In the genomic region with DNA sequence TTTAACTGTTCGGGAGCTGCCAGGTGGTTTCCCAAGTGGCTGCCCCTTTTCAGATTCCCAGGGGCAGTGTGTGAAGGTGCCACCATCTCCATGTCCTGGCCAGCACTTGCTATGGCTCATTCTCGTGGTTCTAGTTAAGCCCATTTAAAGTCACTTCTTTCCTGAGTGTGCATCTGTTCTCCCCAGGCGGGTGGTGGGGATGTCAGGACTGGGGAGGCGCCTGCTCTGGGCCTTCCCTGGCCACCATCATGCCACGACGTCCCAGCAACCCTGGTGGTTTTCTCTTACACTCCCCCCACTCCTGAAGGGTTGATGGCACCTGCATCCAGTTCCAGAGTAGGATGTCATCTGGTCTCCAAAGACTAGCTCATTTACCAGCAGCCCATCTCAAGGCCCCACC, we compare ENCODE assay signal across 20 cellular contexts. TPM values are rescaled to one million over a fixed set of nuclear protein-coding genes. Genes with fewer than 3 reads are reported as not detected.
DNase-seq lines count a peak whose midpoint lies in the region; ATAC-seq and TF ChIP-seq lines count a peak whose summit lies in the region.
"Had no signal": no experiment of that assay in that cellular context is flagged by ENCODE, and none has a peak within 500 bp of the region (broad histone marks: within the 10 kb centered on the region; RNA-seq: fewer than 3 reads in every experiment).

No MANE protein-coding gene starts in this region.

- H3K4me2 ChIP-seq in BLaER1 treated with 17β-estradiol and CSF1 and Interleukin-3, amounts not matched to agents 10 nM and 100 nM = peak overlapping the region; percentile 63 to 75 (median 70)

- no peak for ATAC-seq in HG02610 (IDR thresholded peaks at IDR 0.05; ENCODE audit: unreplicated experiment)

- no peaks in the 10 kb centered on the region for H3K36me3 ChIP-seq in BLaER1 treated with 17β-estradiol and CSF1 and Interleukin-3, amounts not matched to agents 10 nM and 100 nM
- H3K36me3 ChIP-seq in right atrium auricular region = no peaks in the 10 kb centered on the region
- H3K36me3 ChIP-seq: BE2C had no signal

- DNase-seq in mesenteric fat pad (ENCODE audit: low spot score) (peak; percentile 55), right atrium auricular region (ENCODE audit: low spot score) (no peak)
- no peak for DNase-seq in activated CD4-positive, alpha-beta T cell treated with anti-CD3 and anti-CD28 coated beads, Interleukin-2, amount 50 U/mL, for 1 hour
- DNase-seq: 8988T; ACHN; BE2C; C1 segment of cervical spinal cord; CD4-positive, alpha-beta memory T cell; CD4-positive, CD25-positive, alpha-beta regulatory T cell; CD8-positive, alpha-beta memory T cell; COR-L47; DMS 273 treated with DMSO at 0.1 percent for 48 hours; DMS153; DMS53; DMS79; DND-41; EL; GDM1 had no signal

- no peaks in the 10 kb centered on the region for H3K27me3 ChIP-seq in BLaER1 treated with 17β-estradiol and CSF1 and Interleukin-3, amounts not matched to agents 10 nM and 100 nM
- H3K27me3 ChIP-seq in right atrium auricular region = no peaks in the 10 kb centered on the region
- H3K27me3 ChIP-seq: BE2C had no signal

- H3K9ac ChIP-seq in BLaER1 treated with 17β-estradiol and CSF1 and Interleukin-3, amounts not matched to agents 10 nM and 100 nM = peak overlapping the region in 3 of 11 experiments; percentile 3 to 24 (median 13); a peak in 3 of 22 replicates

- no peaks in the 10 kb centered on the region for H4K20me1 ChIP-seq in BLaER1 treated with 17β-estradiol and CSF1 and Interleukin-3, amounts not matched to agents 10 nM and 100 nM

- H3K9me3 ChIP-seq in BLaER1 treated with 17β-estradiol and CSF1 and Interleukin-3, amounts not matched to agents 10 nM and 100 nM (replicated peaks in 1 of 11) = peaks cover 0 to 22% (median 7%) of the 10 kb centered on the region in 11 experiments; a peak in 12 of 22 replicates
- no peaks in the 10 kb centered on the region for H3K9me3 ChIP-seq in right atrium auricular region
- H3K9me3 ChIP-seq: BE2C had no signal

- H3K4me1 ChIP-seq in BLaER1 treated with 17β-estradiol and CSF1 and Interleukin-3, amounts not matched to agents 10 nM and 100 nM = peaks cover 24 to 55% (median 38%) of the 10 kb centered on the region in 10 experiments
- no peaks in the 10 kb centered on the region for H3K4me1 ChIP-seq in right atrium auricular region
- H3K4me1 ChIP-seq: BE2C had no signal

- H3K27ac ChIP-seq in BLaER1 treated with 17β-estradiol and CSF1 and Interleukin-3, amounts not matched to agents 10 nM and 100 nM = peak overlapping the region in 5 of 11 experiments; percentile 11 to 77 (median 58); a peak in 7 of 22 replicates
- no peak overlapping the region for H3K27ac ChIP-seq in right atrium auricular region

- no peak for TF ChIP-seq CTCF in right atrium auricular region (IDR thresholded peaks at IDR 0.05)

- no peak overlapping the region; a peak in 1 of 20 replicates for H3K4me3 ChIP-seq in BLaER1 treated with 17β-estradiol and CSF1 and Interleukin-3, amounts not matched to agents 10 nM and 100 nM
- H3K4me3 ChIP-seq in right atrium auricular region = no peak overlapping the region

RNA-seq across cellular contexts. Expression of a gene that starts 56.8 kb away (rescaled TPM):
- total RNA-seq in mesenteric fat pad (19.7 TPM), right atrium auricular region (1 to 10 TPM; 5.0 to 6.8 TPM)
